10 cellular contexts compared by ENCODE assay signal in genomic region chr18:72830109-72830508, GRCh38. TPM values are rescaled to one million over a fixed set of nuclear protein-coding genes. Genes with fewer than 3 reads are reported as not detected.
DNase-seq lines count a peak whose midpoint lies in the region; ATAC-seq and TF ChIP-seq lines count a peak whose summit lies in the region.
"Had no signal": no experiment of that assay in that cellular context is flagged by ENCODE, and none has a peak within 500 bp of the region (broad histone marks: within the 10 kb centered on the region; RNA-seq: fewer than 3 reads in every experiment).

No MANE protein-coding gene starts in this region.

- H3K36me3 ChIP-seq in breast epithelium (no peaks in the 10 kb centered on the region), heart right ventricle (no peaks in the 10 kb centered on the region)
- H3K36me3 ChIP-seq: BLaER1 treated with 17β-estradiol and CSF1 and Interleukin-3, amounts not matched to agents 10 nM and 100 nM had no signal

- H3K27ac ChIP-seq in breast epithelium: no peak overlapping the region
- no peak overlapping the region for H3K27ac ChIP-seq in heart right ventricle
- H3K27ac ChIP-seq: BLaER1 treated with 17β-estradiol and CSF1 and Interleukin-3, amounts not matched to agents 10 nM and 100 nM had no signal

- POLR2A ChIA-PET in MCF 10A (lab: Yijun Ruan, JAX): no interaction called here

- no peak for TF ChIP-seq POLR2A in breast epithelium (IDR thresholded peaks at IDR 0.05)

- H3K4me1 ChIP-seq in breast epithelium: no peaks in the 10 kb centered on the region
- H3K4me1 ChIP-seq in heart right ventricle: no peaks in the 10 kb centered on the region

- no peak overlapping the region for H3K4me3 Mint-ChIP-seq in MCF 10A (ENCODE audit: unreplicated experiment)
- H3K4me3 Mint-ChIP-seq in stimulated activated naive B cell treated with anti-CD40 and anti-IgM and Interleukin-4, amounts not matched to agents 10 μg/mL and 1 μg/mL and 100 μg/mL, for 72 hours: no peak overlapping the region
- H3K4me3 Mint-ChIP-seq: dendritic cell treated with granulocyte-macrophage colony-stimulating factor and Interleukin-4, amounts not matched to agents 40 ng/mL and 50 ng/mL, for 4 days had no signal

- H3K9me3 ChIP-seq in breast epithelium (no peaks in the 10 kb centered on the region), heart right ventricle (no peaks in the 10 kb centered on the region)
- H3K9me3 ChIP-seq: BLaER1 treated with 17β-estradiol and CSF1 and Interleukin-3, amounts not matched to agents 10 nM and 100 nM had no signal

- DNase-seq in MCF 10A (ENCODE audit: unreplicated experiment) (peak; percentile 73), breast epithelium (ENCODE audit: low spot score in 2 of 2) (no peak), RPMI7951 (ENCODE audit: low read depth) (peak; percentile 50), heart right ventricle (peak; percentile 48 to 56)
- DNase-seq in stimulated activated naive B cell treated with anti-CD40 and anti-IgM and Interleukin-4, amounts not matched to agents 10 μg/mL and 1 μg/mL and 100 μg/mL, for 72 hours: no peak

- BruUV-seq in MCF 10A (replicated peaks; lab: Mats Ljungman, UMichigan): no TSS peak

- no peak overlapping the region for H3K27ac Mint-ChIP-seq in MCF 10A (ENCODE audit: low read depth, unreplicated experiment)
- no peak overlapping the region for H3K27ac Mint-ChIP-seq in stimulated activated naive B cell treated with anti-CD40 and anti-IgM and Interleukin-4, amounts not matched to agents 10 μg/mL and 1 μg/mL and 100 μg/mL, for 72 hours
- H3K27ac Mint-ChIP-seq: dendritic cell treated with granulocyte-macrophage colony-stimulating factor and Interleukin-4, amounts not matched to agents 40 ng/mL and 50 ng/mL, for 4 days had no signal

- H3K36me3 Mint-ChIP-seq in MCF 10A (ENCODE audit: insufficient read depth, unreplicated experiment): peaks cover 4% of the 10 kb centered on the region
- H3K36me3 Mint-ChIP-seq in stimulated activated naive B cell treated with anti-CD40 and anti-IgM and Interleukin-4, amounts not matched to agents 10 μg/mL and 1 μg/mL and 100 μg/mL, for 72 hours: peaks cover 14 to 25% of the 10 kb centered on the region in 2 donors

- WGBS in heart right ventricle, 2 donors: 15 to 17% methylated on average over 10 of the region's 10 CpGs

- H3K27me3 ChIP-seq in breast epithelium (no peaks in the 10 kb centered on the region), heart right ventricle (no peaks in the 10 kb centered on the region)
- H3K27me3 ChIP-seq: BLaER1 treated with 17β-estradiol and CSF1 and Interleukin-3, amounts not matched to agents 10 nM and 100 nM had no signal

- TF ChIP-seq CTCF in MCF 10A (IDR thresholded peaks at IDR 0.05; ENCODE audit: unreplicated experiment) (no peak), breast epithelium (IDR thresholded peaks at IDR 0.05) (no peak), heart right ventricle (IDR thresholded peaks at IDR 0.05) (no peak)

- no peaks in the 10 kb centered on the region for H3K27me3 Mint-ChIP-seq in MCF 10A (ENCODE audit: insufficient read depth, unreplicated experiment)
- H3K27me3 Mint-ChIP-seq in stimulated activated naive B cell treated with anti-CD40 and anti-IgM and Interleukin-4, amounts not matched to agents 10 μg/mL and 1 μg/mL and 100 μg/mL, for 72 hours: peaks cover 0 to 12% of the 10 kb centered on the region in 2 donors
- H3K27me3 Mint-ChIP-seq: dendritic cell treated with granulocyte-macrophage colony-stimulating factor and Interleukin-4, amounts not matched to agents 40 ng/mL and 50 ng/mL, for 4 days had no signal

- CTCF ChIA-PET in MCF 10A (lab: Yijun Ruan, JAX): interaction anchor here (0.6 kb wide), 1 partner anchor 1030 kb away, joined by 3 read pairs; no protein-coding TSS in a partner anchor

- H3K4me3 ChIP-seq in breast epithelium (no peak overlapping the region), heart right ventricle (no peak overlapping the region)
- H3K4me3 ChIP-seq: BLaER1 treated with 17β-estradiol and CSF1 and Interleukin-3, amounts not matched to agents 10 nM and 100 nM had no signal

- peaks cover 2% of the 10 kb centered on the region for H3K9me3 Mint-ChIP-seq in MCF 10A (ENCODE audit: unreplicated experiment)
- peaks cover 0 to 3% of the 10 kb centered on the region in 2 donors for H3K9me3 Mint-ChIP-seq in stimulated activated naive B cell treated with anti-CD40 and anti-IgM and Interleukin-4, amounts not matched to agents 10 μg/mL and 1 μg/mL and 100 μg/mL, for 72 hours
- H3K9me3 Mint-ChIP-seq: dendritic cell treated with granulocyte-macrophage colony-stimulating factor and Interleukin-4, amounts not matched to agents 40 ng/mL and 50 ng/mL, for 4 days had no signal

- peak in 7 of 8 donors; percentile 63 to 90 (median 77) for ATAC-seq in heart right ventricle
- ATAC-seq in stimulated activated naive B cell treated with anti-CD40 and anti-IgM and Interleukin-4, amounts not matched to agents 10 μg/mL and 1 μg/mL and 100 μg/mL, for 72 hours (replicated peaks): peak; percentile 16 to 29
- no peak for ATAC-seq in HG02623 (IDR thresholded peaks at IDR 0.05; ENCODE audit: unreplicated experiment)
- ATAC-seq in HG03342 (IDR thresholded peaks at IDR 0.05; ENCODE audit: unreplicated experiment): no peak
- ATAC-seq in GM21825 (IDR thresholded peaks at IDR 0.05; ENCODE audit: unreplicated experiment): no peak

- peaks cover 22% of the 10 kb centered on the region for H3K4me1 Mint-ChIP-seq in MCF 10A (ENCODE audit: insufficient read depth, unreplicated experiment)
- H3K4me1 Mint-ChIP-seq in stimulated activated naive B cell treated with anti-CD40 and anti-IgM and Interleukin-4, amounts not matched to agents 10 μg/mL and 1 μg/mL and 100 μg/mL, for 72 hours: peaks cover 0 to 9% of the 10 kb centered on the region in 2 donors

- intact Hi-C loops in MCF 10A (cut with micrococcal nuclease): loop anchor here (5.0 kb wide), 2 partner anchors 177 to 307 kb away; no protein-coding TSS in a partner anchor
- intact Hi-C loops in breast epithelium (cut with DNase I; ENCODE audit: low total_unique reads): no loop called here
- intact Hi-C loops in heart right ventricle (cut with DNase I): no loop called here

RNA-seq across cellular contexts. Expression of gene NETO1, which starts 37.7 kb away (rescaled TPM):
- total RNA-seq in MCF 10A (2022) (0.82 TPM in 1 of 2 replicates, not detected in the other), breast epithelium (under 1 TPM in 2 of 3 donors, not detected in 1; 0.32 to 0.33 TPM), heart right ventricle (under 1 TPM in 5 of 10 donors, not detected in 5; 0.07 to 0.78 (median 0.56) TPM)
- total RNA-seq in RPMI7951 (2014; rRNA removed; shearing (Covaris generic)): 0.10 and 0.12 TPM in 2 replicates
- polyA plus RNA-seq in heart right ventricle: under 1 TPM in 1 of 2 donors, not detected in 1; 0.38 TPM

Comparison
In these comparisons a context has a peak if more than half of its experiments do, and no peak if none do; other contexts are left out.
1. DNase-seq: peak in MCF 10A (single experiment), RPMI7951 (single experiment) and heart right ventricle (2 of 2); none in breast epithelium (0 of 2) and stimulated activated naive B cell treated with anti-CD40 and anti-IgM and Interleukin-4, amounts not matched to agents 10 μg/mL and 1 μg/mL and 100 μg/mL, for 72 hours (single experiment).
2. ATAC-seq: peak in heart right ventricle (7 of 8) and stimulated activated naive B cell treated with anti-CD40 and anti-IgM and Interleukin-4, amounts not matched to agents 10 μg/mL and 1 μg/mL and 100 μg/mL, for 72 hours (2 of 2); none in HG02623 (single experiment), HG03342 (single experiment) and GM21825 (single experiment).